In genomic region chr5:176531902-176532493, GRCh38 we compare ENCODE assay signal across 1 cellular context.
TF ChIP-seq lines count a peak whose summit lies in the region.

No MANE protein-coding gene starts in this region.

TF ChIP-seq in H1, 55 proteins besides CTCF, POLR2A, EP300 and RAD21:
- TF ChIP-seq CHD7 (IDR thresholded peaks at IDR 0.05; ENCODE audit: insufficient replicate concordance, low read length) (no peak), GTF2F1 (IDR thresholded peaks at IDR 0.05; ENCODE audit: borderline replicate concordance, low read depth, low read length) (no peak), ZNF274 (IDR thresholded peaks at IDR 0.05; ENCODE audit: borderline replicate concordance, extremely low read depth, low read length) (no peak), POU5F1 (IDR thresholded peaks at IDR 0.05; ENCODE audit: low read depth, low read length) (no peak), BACH1 (IDR thresholded peaks at IDR 0.05; ENCODE audit: low read length) (no peak), RFX5 (IDR thresholded peaks at IDR 0.05; ENCODE audit: borderline replicate concordance, low read depth, low read length) (no peak), ASH2L (IDR thresholded peaks at IDR 0.05; ENCODE audit: low read length) (no peak), EZH2 (IDR thresholded peaks at IDR 0.05; ENCODE audit: low read depth, low read length, severe bottlenecking) (no peak), CBX8 (IDR thresholded peaks at IDR 0.05; ENCODE audit: borderline replicate concordance, low read depth, low read length) (no peak), CBX5 (IDR thresholded peaks at IDR 0.05; ENCODE audit: low read depth, low read length) (no peak), RXRA (IDR thresholded peaks at IDR 0.05; ENCODE audit: insufficient read depth, low read depth, low read length) (no peak), PHF8 (conservative IDR thresholded peaks at IDR 0.05; ENCODE audit: low read depth, low read length) (no peak), SIRT6 (IDR thresholded peaks at IDR 0.05; ENCODE audit: low read length) (no peak)
- TF ChIP-seq, protein P1, sequence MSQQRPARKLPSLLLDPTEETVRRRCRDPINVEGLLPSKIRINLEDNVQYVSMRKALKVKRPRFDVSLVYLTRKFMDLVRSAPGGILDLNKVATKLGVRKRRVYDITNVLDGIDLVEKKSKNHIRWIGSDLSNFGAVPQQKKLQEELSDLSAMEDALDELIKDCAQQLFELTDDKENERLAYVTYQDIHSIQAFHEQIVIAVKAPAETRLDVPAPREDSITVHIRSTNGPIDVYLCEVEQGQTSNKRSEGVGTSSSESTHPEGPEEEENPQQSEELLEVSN (IDR thresholded peaks at IDR 0.05) = no peak
- TF ChIP-seq, protein P2, sequence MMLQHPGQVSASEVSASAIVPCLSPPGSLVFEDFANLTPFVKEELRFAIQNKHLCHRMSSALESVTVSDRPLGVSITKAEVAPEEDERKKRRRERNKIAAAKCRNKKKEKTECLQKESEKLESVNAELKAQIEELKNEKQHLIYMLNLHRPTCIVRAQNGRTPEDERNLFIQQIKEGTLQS (IDR thresholded peaks at IDR 0.05; ENCODE audit: insufficient read depth, low read depth, low read length) = no peak
